In the genomic region with DNA sequence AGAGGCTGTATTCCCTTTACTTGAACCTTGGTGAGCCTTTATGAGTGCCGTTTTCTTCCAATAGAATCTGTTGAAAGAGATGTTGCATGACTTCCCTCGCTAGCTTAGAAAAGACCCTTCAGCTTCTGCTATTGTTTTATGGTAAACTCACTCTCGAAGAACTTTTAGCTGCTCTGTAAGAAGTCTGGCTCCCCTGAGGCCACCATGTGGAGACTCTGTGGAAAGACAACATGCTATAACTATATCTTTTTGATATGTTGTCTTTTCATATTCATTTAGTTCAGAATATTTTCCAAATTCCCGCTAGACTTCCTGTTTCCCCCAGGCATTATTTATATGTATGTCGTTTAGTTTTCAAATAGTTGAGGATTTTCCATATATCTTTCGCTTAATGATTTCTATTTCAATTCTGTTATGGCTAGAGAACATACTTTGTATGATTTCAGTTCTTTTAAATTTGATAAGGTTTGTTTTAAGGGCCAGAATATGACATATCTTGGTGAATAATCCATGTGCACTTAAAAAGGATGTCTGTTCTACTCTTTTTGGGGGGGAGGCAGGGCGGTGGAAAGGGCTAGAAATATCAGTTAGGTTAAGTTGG, we compare ENCODE assay signal across 8 cellular contexts.
DNase-seq lines count a peak whose midpoint lies in the region; ATAC-seq, FAIRE-seq and TF ChIP-seq lines count a peak whose summit lies in the region.

No MANE protein-coding gene starts in this region.

- H3K27me3 ChIP-seq in NT2/D1 (ENCODE audit: insufficient read depth, insufficient read length) = no peaks in the 10 kb centered on the region
- H3K27me3 ChIP-seq in astrocyte (ENCODE audit: insufficient read depth, low read length) = no peaks in the 10 kb centered on the region
- no peaks in the 10 kb centered on the region for H3K27me3 ChIP-seq in tibial artery

- no peak overlapping the region for H3K27ac Mint-ChIP-seq in astrocyte (ENCODE audit: unreplicated experiment)

- no peaks in the 10 kb centered on the region for H3K27me3 Mint-ChIP-seq in astrocyte (ENCODE audit: low read depth, unreplicated experiment)

- H3K9me3 ChIP-seq in NT2/D1 (ENCODE audit: insufficient read depth, low read length) = no peaks in the 10 kb centered on the region
- no peaks in the 10 kb centered on the region for H3K9me3 ChIP-seq in astrocyte (ENCODE audit: insufficient read depth, low read depth, low read length)
- no peaks in the 10 kb centered on the region for H3K9me3 ChIP-seq in tibial artery

- ATAC-seq in GM21447 (IDR thresholded peaks at IDR 0.05; ENCODE audit: unreplicated experiment) (no peak), HG02763 (IDR thresholded peaks at IDR 0.05; ENCODE audit: unreplicated experiment) (no peak)

- peaks cover 2% of the 10 kb centered on the region for H3K36me3 Mint-ChIP-seq in astrocyte (ENCODE audit: low read depth, unreplicated experiment)

- H4K20me1 ChIP-seq in astrocyte (ENCODE audit: insufficient read depth, low read length) = peaks cover 30% of the 10 kb centered on the region

- H3K4me3 ChIP-seq in AG09309 (ENCODE audit: control insufficient read depth, low read depth, low read length) = no peak overlapping the region
- H3K4me3 ChIP-seq in GM12864 (ENCODE audit: low read depth, low read length) = no peak overlapping the region
- H3K4me3 ChIP-seq in NT2/D1 (ENCODE audit: insufficient read length, low read depth) = no peak overlapping the region
- no peak overlapping the region for H3K4me3 ChIP-seq in astrocyte (ENCODE audit: insufficient read depth, low read depth, low read length)
- no peak overlapping the region for H3K4me3 ChIP-seq in tibial artery

- FAIRE-seq in astrocyte (lab: Jason Lieb, UNC) = no peak

- intact Hi-C loops in tibial artery (cut with DNase I; ENCODE audit: low total_unique reads) = no loop called here

- no peak overlapping the region for H3K4me2 ChIP-seq in astrocyte (ENCODE audit: low read length)

- H3K36me3 ChIP-seq in NT2/D1 (ENCODE audit: insufficient read depth, insufficient read length, low read length) (no peaks in the 10 kb centered on the region), astrocyte (ENCODE audit: insufficient read depth, low read length) (no peaks in the 10 kb centered on the region), tibial artery (no peaks in the 10 kb centered on the region)

- no peaks in the 10 kb centered on the region for H3K9me3 Mint-ChIP-seq in astrocyte (ENCODE audit: unreplicated experiment)

- DNase-seq in AG09309 (ENCODE audit: low read depth) = peak; percentile 10
- DNase-seq in GM12864 (ENCODE audit: low read depth) = no peak
- DNase-seq in NT2/D1 (ENCODE audit: low read depth, low spot score) = peak; percentile 8
- DNase-seq in astrocyte (ENCODE audit: low read depth) = peak; percentile 19
- DNase-seq in inferior parietal cortex (ENCODE audit: extremely low spot score) = peak; percentile 43
- no peak for DNase-seq in tibial artery

- H3K79me2 ChIP-seq in astrocyte (ENCODE audit: insufficient read depth, low read length) = peaks cover 5% of the 10 kb centered on the region

- H2AFZ ChIP-seq in astrocyte (ENCODE audit: low read depth, low read length) = no peak overlapping the region

- H3K4me3 Mint-ChIP-seq in astrocyte (ENCODE audit: unreplicated experiment) = no peak overlapping the region

- H3K27ac ChIP-seq in astrocyte (ENCODE audit: low read depth, low read length) = no peak overlapping the region
- no peak overlapping the region for H3K27ac ChIP-seq in tibial artery

- H3K4me1 Mint-ChIP-seq in astrocyte (ENCODE audit: low read depth, unreplicated experiment) = peaks cover 15% of the 10 kb centered on the region

- H3K4me1 ChIP-seq in NT2/D1 (ENCODE audit: insufficient read depth, insufficient read length) (no peaks in the 10 kb centered on the region), astrocyte (ENCODE audit: insufficient read depth, low read length) (peaks cover 10% of the 10 kb centered on the region), tibial artery (no peaks in the 10 kb centered on the region)

- TF ChIP-seq CTCF in AG09309 (IDR thresholded peaks at IDR 0.05; ENCODE audit: control insufficient read depth, insufficient read depth, low read depth, low read length, missing control alignments) (peak; percentile 75), GM12864 (IDR thresholded peaks at IDR 0.05; ENCODE audit: low read depth, low read length, missing control alignments) (peak; percentile 55), astrocyte (IDR thresholded peaks at IDR 0.05; ENCODE audit: insufficient read depth, low read depth, low read length) (peak; percentile 78), tibial artery (IDR thresholded peaks at IDR 0.05) (peak; percentile 46 to 53)

- no peak overlapping the region for H3K9ac ChIP-seq in NT2/D1 (ENCODE audit: insufficient read length, low read depth)
- H3K9ac ChIP-seq in astrocyte (ENCODE audit: low read length) = no peak overlapping the region

Comparison
In these comparisons a context has a peak if more than half of its experiments do, and no peak if none do; other contexts are left out.
1. DNase-seq: peak in AG09309 (single experiment), NT2/D1 (single experiment), astrocyte (single experiment) and inferior parietal cortex (single experiment); none in GM12864 (single experiment) and tibial artery (0 of 2).
2. Peak in every context shown above with its lines, with median percentiles within 50 percentile points of each other: CTCF ChIP-seq.